ENCODE assay signal across 3 cellular contexts in genomic region chr15:30783019-30783418, GRCh38.
"Had no signal": no experiment of that assay in that cellular context is flagged by ENCODE, and none has a peak within 500 bp of the region (broad histone marks: within the 10 kb centered on the region; RNA-seq: fewer than 3 reads in every experiment).

No MANE protein-coding gene starts in this region.

- H3K4me3 ChIP-seq: GM12878 had no signal

- DNase-seq: GDM1, GF-D8 had no signal
